In the genomic region with DNA sequence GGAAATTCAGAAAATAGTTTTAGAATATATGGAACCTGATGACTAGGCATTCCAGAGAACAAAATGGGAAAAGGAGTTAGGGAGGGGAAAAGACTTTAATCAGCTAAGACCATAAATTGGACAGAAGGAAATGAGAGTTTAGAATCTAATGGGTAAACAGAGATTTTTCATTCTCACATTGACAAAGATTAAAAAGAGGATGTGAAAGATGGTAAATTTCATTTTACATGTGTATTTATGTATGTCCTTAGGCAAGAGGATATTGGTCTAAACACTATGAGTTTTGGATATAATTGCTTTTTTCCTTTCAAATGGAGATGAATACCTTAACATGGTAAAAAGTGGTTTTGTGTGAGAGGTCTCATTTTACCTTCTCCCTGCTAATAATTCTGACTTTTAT, we compare ENCODE assay signal across 1 cellular context.
TF ChIP-seq lines count a peak whose summit lies in the region.

No MANE protein-coding gene starts in this region.

TF ChIP-seq in HepG2, 621 proteins besides CTCF, POLR2A, EP300 and RAD21 (continued from another document):
- TF ChIP-seq LRRFIP1 (CRISPR knock-in tag; conservative IDR thresholded peaks at IDR 0.05) (no peak), ZFP90 (CRISPR knock-in tag; IDR thresholded peaks at IDR 0.05; ENCODE audit: borderline replicate concordance) (no peak), SOX13 (IDR thresholded peaks at IDR 0.05) (no peak), SOX13 (CRISPR knock-in tag; conservative IDR thresholded peaks at IDR 0.05 in 1 of 2, IDR thresholded peaks at IDR 0.05 in 1 of 2) (no peak), MTA1 (CRISPR knock-in tag; IDR thresholded peaks at IDR 0.05; ENCODE audit: borderline replicate concordance) (no peak), MEIS1 (CRISPR knock-in tag; IDR thresholded peaks at IDR 0.05; ENCODE audit: borderline replicate concordance) (no peak), XBP1 (CRISPR knock-in tag; IDR thresholded peaks at IDR 0.05) (no peak), PHB2 (IDR thresholded peaks at IDR 0.05; ENCODE audit: partially characterized antibody) (no peak), XRCC5 (optimal IDR thresholded peaks at IDR 0.05; ENCODE audit: low read length) (no peak)
TF ChIP-seq in HepG2: peak in this region for 0.
